ENCODE assay signal across 9 cellular contexts in genomic region chr14:105482486-105483110, GRCh38. TPM values are rescaled to one million over a fixed set of nuclear protein-coding genes. Genes with fewer than 3 reads are reported as not detected.
A peak's percentile ranks its signal among the peaks of the same experiment; 100 is the strongest.
DNase-seq lines count a peak whose midpoint lies in the region; ATAC-seq and TF ChIP-seq lines count a peak whose summit lies in the region.
"Had no signal": no experiment of that assay in that cellular context is flagged by ENCODE, and none has a peak within 500 bp of the region (broad histone marks: within the 10 kb centered on the region; RNA-seq: fewer than 3 reads in every experiment).

No MANE protein-coding gene starts in this region.

- DNase-seq in CD8-positive, alpha-beta T cell, result no peak
- no peak for DNase-seq in SJSA1 (ENCODE audit: low read depth in 1 of 2, low spot score in 2 of 2)
- DNase-seq in esophagus muscularis mucosa (ENCODE audit: extremely low spot score), result no peak
- no peak for DNase-seq in progenitor cell of endocrine pancreas (ENCODE audit: low spot score, unreplicated experiment)
- DNase-seq in NCI-H82 (lab: John Stamatoyannopoulos, UW), result no peak
- DNase-seq: GDM1 had no signal

- intact Hi-C loops in CD8-positive, alpha-beta T cell (cut with DNase I, micrococcal nuclease), result loop anchor here in 1 of 2 experiments (2.0 to 10.0 kb wide), 2 partner anchors 84 to 418 kb away; partner anchors contain the start of genes GPR132 and TEX22
- intact Hi-C loops in esophagus muscularis mucosa (cut with DNase I), result no loop called here

- WGBS in esophagus muscularis mucosa, result 75% methylated on average over 8 of the region's 18 CpGs

- no peaks in the 10 kb centered on the region for H3K9me3 Mint-ChIP-seq in CD8-positive, alpha-beta T cell
- no peaks in the 10 kb centered on the region for H3K9me3 Mint-ChIP-seq in progenitor cell of endocrine pancreas (ENCODE audit: low read depth)

- peaks cover 51% of the 10 kb centered on the region for H3K4me1 Mint-ChIP-seq in CD8-positive, alpha-beta T cell (ENCODE audit: low read depth)
- peaks cover 12% of the 10 kb centered on the region for H3K4me1 Mint-ChIP-seq in progenitor cell of endocrine pancreas (ENCODE audit: low read depth)

- peak overlapping the region; percentile 83 for H3K4me3 Mint-ChIP-seq in CD8-positive, alpha-beta T cell
- H3K4me3 Mint-ChIP-seq in progenitor cell of endocrine pancreas (ENCODE audit: low read depth), result no peak overlapping the region

- H3K36me3 ChIP-seq in CD8-positive, alpha-beta T cell (ENCODE audit: insufficient read depth, low read length), result no peaks in the 10 kb centered on the region
- H3K36me3 ChIP-seq in SJSA1 (no peaks in the 10 kb centered on the region), esophagus muscularis mucosa (peaks cover 3 to 24% (median 20%) of the 10 kb centered on the region in 4 donors)

- no peak for TF ChIP-seq CTCF in CD8-positive, alpha-beta T cell (IDR thresholded peaks at IDR 0.05)
- no peak for TF ChIP-seq CTCF in esophagus muscularis mucosa (IDR thresholded peaks at IDR 0.05)
- no peak for TF ChIP-seq CTCF in progenitor cell of endocrine pancreas (IDR thresholded peaks at IDR 0.05; ENCODE audit: unreplicated experiment)

- H3K27me3 ChIP-seq in CD8-positive, alpha-beta T cell (ENCODE audit: insufficient read depth, low read length), result no peaks in the 10 kb centered on the region
- peaks cover 22% of the 10 kb centered on the region for H3K27me3 ChIP-seq in SJSA1 (replicated peaks)
- H3K27me3 ChIP-seq in esophagus muscularis mucosa, result peaks cover 0 to 12% (median 0%) of the 10 kb centered on the region in 4 donors

- no peak for TF ChIP-seq POLR2A in esophagus muscularis mucosa (IDR thresholded peaks at IDR 0.05; ENCODE audit: low read depth)

- peaks cover 82% of the 10 kb centered on the region for H3K4me1 ChIP-seq in CD8-positive, alpha-beta T cell (ENCODE audit: insufficient read depth, low read length)
- H3K4me1 ChIP-seq in SJSA1 (replicated peaks) (peaks cover 31% of the 10 kb centered on the region), esophagus muscularis mucosa (peaks cover 84 to 100% (median 99%) of the 10 kb centered on the region in 4 donors)

- ATAC-seq in CD8-positive, alpha-beta T cell, result no peak
- no peak for ATAC-seq in HG03565 (IDR thresholded peaks at IDR 0.05; ENCODE audit: unreplicated experiment)
- no peak for ATAC-seq in HG02571 (IDR thresholded peaks at IDR 0.05; ENCODE audit: unreplicated experiment)
- ATAC-seq in GM18858 (IDR thresholded peaks at IDR 0.05; ENCODE audit: unreplicated experiment), result no peak

- POLR2A ChIA-PET in CD8-positive, alpha-beta T cell (lab: Charles Lee), result interaction anchor here (0.6 to 3.3 kb wide), 4 partner anchors 8 to 375 kb away, joined by 3 to 66 read pairs (median 3); partner anchors contain the start of gene TEDC1

- no peaks in the 10 kb centered on the region for H3K36me3 Mint-ChIP-seq in CD8-positive, alpha-beta T cell
- peaks cover 3% of the 10 kb centered on the region for H3K36me3 Mint-ChIP-seq in progenitor cell of endocrine pancreas (ENCODE audit: insufficient read depth)

- no peaks in the 10 kb centered on the region for H3K27me3 Mint-ChIP-seq in CD8-positive, alpha-beta T cell (ENCODE audit: low read depth)
- peaks cover 38% of the 10 kb centered on the region for H3K27me3 Mint-ChIP-seq in progenitor cell of endocrine pancreas

- H3K4me3 ChIP-seq in CD8-positive, alpha-beta T cell (ENCODE audit: low read depth, low read length), result peak overlapping the region; percentile 29
- H3K4me3 ChIP-seq in SJSA1 (no peak overlapping the region), esophagus muscularis mucosa (peak overlapping the region in 3 of 4 donors; percentile 51 to 58 (median 56))

- TF ChIP-seq EP300 in esophagus muscularis mucosa (IDR thresholded peaks at IDR 0.05), result no peak

- H3K27ac ChIP-seq in CD8-positive, alpha-beta T cell (ENCODE audit: low read depth, low read length), result peak overlapping the region; percentile 98
- H3K27ac ChIP-seq in SJSA1, result peak overlapping the region; percentile 96
- peak overlapping the region; percentile 93 to 99 (median 96) for H3K27ac ChIP-seq in esophagus muscularis mucosa (replicated peaks in 1 of 4)

- H3K27ac Mint-ChIP-seq in CD8-positive, alpha-beta T cell, result peak overlapping the region; percentile 100
- H3K27ac Mint-ChIP-seq in progenitor cell of endocrine pancreas, result peak overlapping the region; percentile 83

- no peaks in the 10 kb centered on the region for H3K9me3 ChIP-seq in CD8-positive, alpha-beta T cell (ENCODE audit: low read length)
- H3K9me3 ChIP-seq in SJSA1 (replicated peaks) (no peaks in the 10 kb centered on the region), esophagus muscularis mucosa (no peaks in the 10 kb centered on the region)

- CTCF ChIA-PET in CD8-positive, alpha-beta T cell (lab: Charles Lee), result interaction anchor here (0.7 to 2.8 kb wide), 7 partner anchors 7 to 117 kb away, joined by 3 to 74 read pairs (median 4); no protein-coding TSS in a partner anchor

RNA-seq across cellular contexts. Expression of gene CRIP1, which starts 4.1 kb away (rescaled TPM):
- total RNA-seq in CD8-positive, alpha-beta T cell, result 100 to 1,000 TPM; 111 to 115 TPM
- total RNA-seq in SJSA1 (2014; rRNA removed; shearing (Covaris generic)), result 0.39 TPM in 1 of 2 replicates, not detected in the other
- total RNA-seq in esophagus muscularis mucosa, result 100 to 1,000 TPM in 1 of 4 donors, 10 to 100 TPM in 3; 34.0 to 110 (median 54.6) TPM
- 5.1 TPM in 2 replicates for total RNA-seq in progenitor cell of endocrine pancreas

RNA-seq across cellular contexts. Expression of gene CRIP2, which starts 8.0 kb away (rescaled TPM):
- total RNA-seq in CD8-positive, alpha-beta T cell, result 10 to 100 TPM; 17.1 to 20.7 TPM
- total RNA-seq in SJSA1 (2014; rRNA removed; shearing (Covaris generic)), result 1.1 and 3.8 TPM in 2 replicates
- total RNA-seq in esophagus muscularis mucosa (100 to 1,000 TPM; 283 to 578 (median 392) TPM), progenitor cell of endocrine pancreas (17.0 and 19.6 TPM in 2 replicates)

RNA-seq across cellular contexts. Expression of gene TEDC1, which starts 8.4 kb away (rescaled TPM):
- 10 to 100 TPM; 55.3 to 58.5 TPM for total RNA-seq in CD8-positive, alpha-beta T cell
- total RNA-seq in SJSA1 (2014; rRNA removed; shearing (Covaris generic)), result 22.1 and 38.8 TPM in 2 replicates
- total RNA-seq in esophagus muscularis mucosa, result 1 to 10 TPM; 3.8 to 6.6 (median 4.7) TPM
- 20.5 and 20.8 TPM in 2 replicates for total RNA-seq in progenitor cell of endocrine pancreas

RNA-seq across cellular contexts. Expression of gene TMEM121, which starts 43.8 kb away (rescaled TPM):
- 1 to 10 TPM; 2.8 to 3.4 TPM for total RNA-seq in CD8-positive, alpha-beta T cell
- total RNA-seq in SJSA1 (2014; rRNA removed; shearing (Covaris generic)), result 1.2 and 2.9 TPM in 2 replicates
- total RNA-seq in esophagus muscularis mucosa (10 to 100 TPM in 1 of 4 donors, 1 to 10 TPM in 3; 2.9 to 13.0 (median 5.4) TPM), progenitor cell of endocrine pancreas (3.9 and 4.5 TPM in 2 replicates)

Comparison
In these comparisons a context has a peak if more than half of its experiments do, and no peak if none do; other contexts are left out.
1. RNA of gene CRIP2, which starts 8.0 kb away (total RNA-seq): 283 to 578 TPM in esophagus muscularis mucosa; 17.1 to 20.7 TPM in CD8-positive, alpha-beta T cell, 17.0 to 19.6 TPM in progenitor cell of endocrine pancreas and 1.1 to 3.8 TPM in SJSA1; every median in the first group is over 10 times any median in the second.
2. Peak in every context shown above with its lines, with median percentiles within 50 percentile points of each other: H3K27ac ChIP-seq.